In genomic region chr22:46737976-46738641, GRCh38 we compare ENCODE assay signal across 1 cellular context.
TF ChIP-seq lines count a peak whose summit lies in the region.

Gene CERK, minus strand, starts transcription at chr22:46738252. Its CDS starts 104 bp downstream, at chr22:46738148.

TF ChIP-seq in GM12878, 131 proteins besides CTCF, POLR2A, EP300 and RAD21 (continued from another document):
- TF ChIP-seq EGR1 (IDR thresholded peaks at IDR 0.05; ENCODE audit: borderline replicate concordance in 1 of 2, low read depth in 2 of 2, low read length in 2 of 2) (peak in 1 of 2 experiments; percentile 80; a peak in 2 of 3 replicates), RBBP5 (conservative IDR thresholded peaks at IDR 0.05) (no peak), KAT2A (conservative IDR thresholded peaks at IDR 0.05; ENCODE audit: control insufficient read depth, low read depth, low read length) (no peak), TAF1 (IDR thresholded peaks at IDR 0.05; ENCODE audit: borderline replicate concordance, low read depth, low read length) (no peak), IRF4 (IDR thresholded peaks at IDR 0.05; ENCODE audit: low read depth, low read length) (no peak), NKRF (conservative IDR thresholded peaks at IDR 0.05) (0 out of 2 replicates have a peak, but pooled peaks have one; percentile 20), MEF2A (IDR thresholded peaks at IDR 0.05; ENCODE audit: insufficient read depth, low read depth, low read length) (no peak), NFYA (IDR thresholded peaks at IDR 0.05; ENCODE audit: borderline replicate concordance, low read depth, low read length) (no peak), SP1 (IDR thresholded peaks at IDR 0.05; ENCODE audit: low read depth, low read length) (no peak)
